In the genomic region with DNA sequence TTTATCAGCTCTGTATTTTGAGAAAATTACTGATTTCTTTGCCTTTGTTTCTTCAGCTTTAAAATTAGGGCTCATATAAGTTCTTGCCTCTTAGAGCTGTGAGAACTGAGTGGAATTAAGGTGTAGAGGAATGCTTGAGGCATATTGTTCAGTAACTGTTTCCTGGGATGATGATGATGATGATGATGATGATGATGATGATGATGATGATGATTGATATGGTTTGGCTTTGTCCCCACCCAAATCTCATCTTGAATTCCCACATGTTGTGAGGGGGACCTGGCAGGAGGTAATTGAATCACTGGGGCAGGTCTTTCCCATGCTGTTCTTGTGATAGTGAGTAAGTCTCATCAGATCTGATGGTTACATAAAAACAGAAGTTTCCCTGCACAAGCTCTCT, we compare ENCODE assay signal across 7 cellular contexts.
"Had no signal": no experiment of that assay in that cellular context is flagged by ENCODE, and none has a peak within 500 bp of the region (broad histone marks: within the 10 kb centered on the region; RNA-seq: fewer than 3 reads in every experiment).

No MANE protein-coding gene starts in this region.

- FAIRE-seq: HTR-8/SVneo, K562 had no signal

- DNase-seq: IMR-90, KBM-7, KG1 had no signal

- H3K4me3 ChIP-seq: K562 had no signal

- H3K4me2 ChIP-seq: KMS-11 had no signal

- H3K27ac ChIP-seq: HL-60, KMS-11 had no signal

- ATAC-seq: K562 had no signal

- H3K9ac ChIP-seq: KMS-11 had no signal
